21 cellular contexts compared by ENCODE assay signal in genomic region chr14:55124774-55125372, GRCh38. TPM values are rescaled to one million over a fixed set of nuclear protein-coding genes. Genes with fewer than 3 reads are reported as not detected.
DNase-seq lines count a peak whose midpoint lies in the region; ATAC-seq and TF ChIP-seq lines count a peak whose summit lies in the region.
"Had no signal": no experiment of that assay in that cellular context is flagged by ENCODE, and none has a peak within 500 bp of the region (broad histone marks: within the 10 kb centered on the region; RNA-seq: fewer than 3 reads in every experiment).

No MANE protein-coding gene starts in this region.

- H3K4me3 ChIP-seq in right atrium auricular region = no peak overlapping the region
- no peak overlapping the region for H3K4me3 ChIP-seq in colonic mucosa
- no peak overlapping the region for H3K4me3 ChIP-seq in mucosa of stomach (ENCODE audit: low read length)
- no peak overlapping the region for H3K4me3 ChIP-seq in upper lobe of right lung
- H3K4me3 ChIP-seq: cardiac muscle cell, gastrocnemius medialis, MG63 had no signal

- no peak for TF ChIP-seq CTCF in right atrium auricular region (IDR thresholded peaks at IDR 0.05)
- TF ChIP-seq CTCF in colonic mucosa (IDR thresholded peaks at IDR 0.05) = no peak
- TF ChIP-seq CTCF in upper lobe of right lung (IDR thresholded peaks at IDR 0.05) = no peak

- H3K4me1 ChIP-seq in right atrium auricular region (peaks cover 0 to 76% of the 10 kb centered on the region in 2 donors), colonic mucosa (peaks cover 29% of the 10 kb centered on the region), mucosa of stomach (ENCODE audit: control insufficient read depth, insufficient read depth, low read length) (peaks cover 87% of the 10 kb centered on the region), upper lobe of right lung (peaks cover 54% of the 10 kb centered on the region)

- DNase-seq in right atrium auricular region (ENCODE audit: low spot score) (peak; percentile 50), cardiac septum (ENCODE audit: low spot score) (no peak), colonic mucosa (peak; percentile 39), upper lobe of right lung (no peak), nucleus accumbens (lab: John Stamatoyannopoulos, UW) (no peak)
- DNase-seq in effector CD8-positive, alpha-beta T cell (lab: John Stamatoyannopoulos, UW) = no peak
- DNase-seq: activated CD4-positive, alpha-beta T cell treated with anti-CD3 and anti-CD28 coated beads, Interleukin-2, amount 50 U/mL, for 48 hours; activated naive CD4-positive, alpha-beta T cell treated with anti-CD3 and anti-CD28 coated beads for 36 hours; activated T-cell treated with anti-CD3 and anti-CD28 coated beads, Interleukin-2, amount 50 U/mL, for 24 hours; CD4-positive, alpha-beta memory T cell; HCEC 1CT; MG63; NCI-H1436; NCI-H524; substantia nigra; T-helper 9 cell had no signal

- no peak for ATAC-seq in upper lobe of right lung
- no peak for ATAC-seq in HG02973 (IDR thresholded peaks at IDR 0.05; ENCODE audit: unreplicated experiment)
- ATAC-seq: gastrocnemius medialis, WTC11 had no signal

- peak overlapping the region in 1 of 2 donors; percentile 88 for H3K9ac ChIP-seq in colonic mucosa (ENCODE audit: low read depth in 2 of 2, low read length in 2 of 2)
- H3K9ac ChIP-seq in mucosa of stomach (ENCODE audit: low read length) = peak overlapping the region; percentile 55

- intact Hi-C loops in cardiac septum (cut with DNase I) (no loop called here), colonic mucosa (cut with DNase I) (no loop called here), upper lobe of right lung (cut with DNase I) (no loop called here)

- H3K27ac ChIP-seq in right atrium auricular region (peak overlapping the region; percentile 52 to 66), colonic mucosa (peak overlapping the region; percentile 95), upper lobe of right lung (peak overlapping the region; percentile 60)
- H3K27ac ChIP-seq: cardiac muscle cell, gastrocnemius medialis had no signal

- no peaks in the 10 kb centered on the region for H3K27me3 ChIP-seq in right atrium auricular region
- no peaks in the 10 kb centered on the region for H3K27me3 ChIP-seq in colonic mucosa
- H3K27me3 ChIP-seq in mucosa of stomach (ENCODE audit: control insufficient read depth, insufficient read depth, low read length) = no peaks in the 10 kb centered on the region
- H3K27me3 ChIP-seq in upper lobe of right lung = no peaks in the 10 kb centered on the region
- H3K27me3 ChIP-seq: MG63 had no signal

- H3K36me3 ChIP-seq in right atrium auricular region (no peaks in the 10 kb centered on the region), colonic mucosa (no peaks in the 10 kb centered on the region), mucosa of stomach (ENCODE audit: control insufficient read depth, insufficient read depth, low read length) (no peaks in the 10 kb centered on the region), upper lobe of right lung (no peaks in the 10 kb centered on the region)
- H3K36me3 ChIP-seq: cardiac muscle cell, gastrocnemius medialis, MG63 had no signal

- H3K9me3 ChIP-seq in right atrium auricular region (no peaks in the 10 kb centered on the region), colonic mucosa (no peaks in the 10 kb centered on the region), mucosa of stomach (ENCODE audit: control insufficient read depth, low read length) (no peaks in the 10 kb centered on the region), upper lobe of right lung (no peaks in the 10 kb centered on the region)
- H3K9me3 ChIP-seq: gastrocnemius medialis, MG63 had no signal

RNA-seq across cellular contexts. Expression of gene LGALS3, which starts 4.2 kb away (rescaled TPM):
- 100 to 1,000 TPM; 178 to 184 TPM for total RNA-seq in right atrium auricular region
- total RNA-seq in cardiac septum = 129 TPM
- 1,000 to 10,000 TPM; 1,592 to 1,798 TPM for total RNA-seq in colonic mucosa
- total RNA-seq in upper lobe of right lung = 351 TPM

Comparison
In these comparisons a context has a peak if more than half of its experiments do, and no peak if none do; other contexts are left out.
1. DNase-seq: peak in right atrium auricular region (single experiment) and colonic mucosa (single experiment); none in cardiac septum (single experiment), upper lobe of right lung (single experiment), effector CD8-positive, alpha-beta T cell (single experiment) and nucleus accumbens (0 of 56).
2. Peak in every context shown above with its lines, with median percentiles within 50 percentile points of each other: H3K27ac ChIP-seq.